ENCODE assay signal across 8 cellular contexts in the genomic region with DNA sequence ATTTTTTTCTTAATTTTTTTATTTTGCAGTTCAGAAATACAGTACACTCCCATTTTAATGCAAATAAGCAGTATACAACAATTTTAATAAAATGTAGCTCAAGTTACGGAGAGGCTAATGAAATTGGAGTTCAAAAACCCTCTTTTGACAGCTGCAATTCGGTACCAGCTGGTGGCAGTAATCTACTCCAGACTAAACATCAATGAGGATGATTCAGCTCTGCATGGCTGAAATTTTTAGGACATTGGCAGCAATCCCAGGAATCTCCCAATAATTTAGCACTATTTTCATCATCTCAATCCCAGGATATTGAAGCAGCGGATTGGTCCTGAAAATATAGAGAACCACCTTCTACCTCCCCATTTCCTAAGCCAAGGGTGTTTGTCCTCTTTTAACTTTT.
DNase-seq lines count a peak whose midpoint lies in the region; ATAC-seq, FAIRE-seq and TF ChIP-seq lines count a peak whose summit lies in the region.

No MANE protein-coding gene starts in this region.

- no peaks in the 10 kb centered on the region for H3K4me1 Mint-ChIP-seq in CD4-positive, alpha-beta memory T cell

- DNase-seq in NCI-H1694 treated with DMSO at 0.1 percent for 48 hours (lab: John Stamatoyannopoulos, UW): peak; percentile 55
- peak; percentile 68 for DNase-seq in astrocyte of the spinal cord (ENCODE audit: low read depth, low spot score)
- no peak for DNase-seq in keratinocyte (ENCODE audit: low read depth, low spot score)
- DNase-seq in NCI-H1436 (lab: John Stamatoyannopoulos, UW): no peak
- DNase-seq in CD4-positive, alpha-beta memory T cell: no peak

- H3K27me3 Mint-ChIP-seq in CD4-positive, alpha-beta memory T cell: no peaks in the 10 kb centered on the region

- no peak overlapping the region for H3K27ac Mint-ChIP-seq in CD4-positive, alpha-beta memory T cell

- CTCF ChIA-PET in CD4-positive, alpha-beta memory T cell (lab: Charles Lee; ENCODE audit: partially characterized antibody): no interaction called here

- no peaks in the 10 kb centered on the region for H3K9me1 ChIP-seq in keratinocyte (ENCODE audit: control insufficient read depth, extremely low read depth, insufficient read depth, low read length)

- H3K27ac ChIP-seq in C4-2B: no peak overlapping the region
- no peak overlapping the region for H3K27ac ChIP-seq in keratinocyte (ENCODE audit: control insufficient read depth, insufficient read depth, low read length)
- H3K27ac ChIP-seq in CD4-positive, alpha-beta memory T cell (ENCODE audit: low read depth, low read length): no peak overlapping the region

- TF ChIP-seq CTCF in C4-2B (conservative IDR thresholded peaks at IDR 0.05) (peak; percentile 35), astrocyte of the spinal cord (IDR thresholded peaks at IDR 0.05; ENCODE audit: low read depth, low read length) (peak; percentile 47), keratinocyte (optimal IDR thresholded peaks at IDR 0.05 in 1 of 3, IDR thresholded peaks at IDR 0.05 in 1 of 3, conservative IDR thresholded peaks at IDR 0.05 in 1 of 3; ENCODE audit: extremely low read depth in 1 of 3, insufficient read depth in 2 of 3, low read length in 3 of 3) (peak in 2 of 3 experiments; percentile 26 to 44)

- H4K20me1 ChIP-seq in keratinocyte (ENCODE audit: control insufficient read depth, extremely low read depth, insufficient read depth, low read length): no peaks in the 10 kb centered on the region

- no peaks in the 10 kb centered on the region for H3K27me3 ChIP-seq in keratinocyte (ENCODE audit: control insufficient read depth, extremely low read depth, insufficient read depth, low read length)
- H3K27me3 ChIP-seq in CD4-positive, alpha-beta memory T cell (ENCODE audit: insufficient read depth, low read length): no peaks in the 10 kb centered on the region

- no peaks in the 10 kb centered on the region for H3K9me3 ChIP-seq in keratinocyte (ENCODE audit: control insufficient read depth, low read depth, low read length)
- no peaks in the 10 kb centered on the region for H3K9me3 ChIP-seq in CD4-positive, alpha-beta memory T cell (ENCODE audit: control insufficient read depth in 1 of 2, low read length in 2 of 2)

- no peak overlapping the region for H3K4me3 Mint-ChIP-seq in CD4-positive, alpha-beta memory T cell

- intact Hi-C loops in CD4-positive, alpha-beta memory T cell (cut with micrococcal nuclease): no loop called here

- H3K4me3 ChIP-seq in astrocyte of the spinal cord (ENCODE audit: low read depth, low read length) (no peak overlapping the region), keratinocyte (ENCODE audit: control insufficient read depth in 2 of 3, extremely low read depth in 1 of 3, insufficient read depth in 2 of 3, low read depth in 1 of 3, low read length in 3 of 3) (no peak overlapping the region)
- no peak overlapping the region for H3K4me3 ChIP-seq in CD4-positive, alpha-beta memory T cell (ENCODE audit: low read length in 2 of 2)

- H3K4me1 ChIP-seq in keratinocyte (ENCODE audit: control insufficient read depth, extremely low read depth, insufficient read depth, low read length): no peaks in the 10 kb centered on the region
- no peaks in the 10 kb centered on the region for H3K4me1 ChIP-seq in CD4-positive, alpha-beta memory T cell (ENCODE audit: insufficient read depth, low read length)

- no peak overlapping the region for H3K9ac ChIP-seq in keratinocyte (ENCODE audit: control insufficient read depth, extremely low read depth, insufficient read depth, low read length)

- in situ Hi-C loops in astrocyte of the spinal cord (cut with HindIII; ENCODE audit: low sequenced_read_pairs): no loop called here

- no peaks in the 10 kb centered on the region for H3K36me3 ChIP-seq in keratinocyte (ENCODE audit: control insufficient read depth in 2 of 2, extremely low read depth in 1 of 2, insufficient read depth in 2 of 2, low read length in 2 of 2)
- H3K36me3 ChIP-seq in CD4-positive, alpha-beta memory T cell (ENCODE audit: insufficient read depth, low read length): no peaks in the 10 kb centered on the region

- ATAC-seq in HG03571 (IDR thresholded peaks at IDR 0.05; ENCODE audit: unreplicated experiment) (no peak), GM21390 (IDR thresholded peaks at IDR 0.05; ENCODE audit: unreplicated experiment) (no peak)

- no peaks in the 10 kb centered on the region for H3K79me2 ChIP-seq in keratinocyte (ENCODE audit: control insufficient read depth, insufficient read depth, low read length)

- peaks cover 0 to 12% (median 4%) of the 10 kb centered on the region in 8 donors for H3K9me3 Mint-ChIP-seq in CD4-positive, alpha-beta memory T cell

- POLR2A ChIA-PET in CD4-positive, alpha-beta memory T cell (lab: Charles Lee; ENCODE audit: partially characterized antibody): no interaction called here

- dilution Hi-C loops in keratinocyte (cut with MboI; ENCODE audit: extremely low pct_ligation_motif_present, low sequenced_read_pairs): no loop called here

- no peak overlapping the region for H2AFZ ChIP-seq in keratinocyte (ENCODE audit: control insufficient read depth, low read length)

- H3K36me3 Mint-ChIP-seq in CD4-positive, alpha-beta memory T cell: no peaks in the 10 kb centered on the region

- no peak overlapping the region for H3K4me2 ChIP-seq in keratinocyte (ENCODE audit: control insufficient read depth, extremely low read depth, insufficient read depth, low read depth, low read length)

- no peak for FAIRE-seq in keratinocyte (lab: Jason Lieb, UNC)

Comparison
In these comparisons a context has a peak if more than half of its experiments do, and no peak if none do; other contexts are left out.
1. DNase-seq: peak in NCI-H1694 treated with DMSO at 0.1 percent for 48 hours (single experiment) and astrocyte of the spinal cord (single experiment); none in keratinocyte (single experiment), NCI-H1436 (single experiment) and CD4-positive, alpha-beta memory T cell (0 of 5).
2. Peak in every context shown above with its lines, with median percentiles within 50 percentile points of each other: CTCF ChIP-seq.